Comparison of ENCODE assay signal across 12 cellular contexts in genomic region chr16:57688987-57689771, GRCh38. TPM values are rescaled to one million over a fixed set of nuclear protein-coding genes. Genes with fewer than 3 reads are reported as not detected.
DNase-seq lines count a peak whose midpoint lies in the region; ATAC-seq, FAIRE-seq and TF ChIP-seq lines count a peak whose summit lies in the region.
"Had no signal": no experiment of that assay in that cellular context is flagged by ENCODE, and none has a peak within 500 bp of the region (broad histone marks: within the 10 kb centered on the region; RNA-seq: fewer than 3 reads in every experiment).

No MANE protein-coding gene starts in this region.

- H3K4me3 Mint-ChIP-seq in activated CD4-positive, alpha-beta T cell treated with anti-CD3 and anti-CD28 coated beads, Interleukin-2, amount 10 ng/mL, durations not matched to agents 24 days and 14 days, result peak overlapping the region; percentile 63
- H3K4me3 Mint-ChIP-seq in IgD-negative memory B cell, result peak overlapping the region in 1 of 4 donors; percentile 84
- H3K4me3 Mint-ChIP-seq in stimulated activated memory B cell treated with anti-CD40 and anti-IgM and Interleukin-4, amounts not matched to agents 10 μg/mL and 1 μg/mL and 100 μg/mL, for 72 hours, result no peak overlapping the region

- no peak overlapping the region for H2AK5ac ChIP-seq in H1 (ENCODE audit: low read depth, low read length)

- H3K4me1 ChIP-seq in H1 (replicated peaks in 1 of 4; ENCODE audit: control insufficient read depth in 3 of 4, insufficient read depth in 4 of 4, low read length in 3 of 4), result peaks cover 0 to 7% (median under 1%) of the 10 kb centered on the region in 4 experiments; a peak in 1 of 7 replicates
- H3K4me1 ChIP-seq: suprapubic skin had no signal

- CTCF ChIA-PET in H1 (lab: Charles Lee; ENCODE audit: partially characterized antibody), result interaction anchor here (0.8 to 1.7 kb wide), 4 partner anchors 14 to 113 kb away, joined by 3 to 6 read pairs (median 4); no protein-coding TSS in a partner anchor

- no peak overlapping the region for H2AFZ ChIP-seq in H1 (ENCODE audit: low read length)

- H3K4me2 ChIP-seq in H1 (ENCODE audit: insufficient read depth in 1 of 2, low read depth in 2 of 2, low read length in 2 of 2), result no peak overlapping the region

- no peaks in the 10 kb centered on the region for H3K36me3 Mint-ChIP-seq in activated CD4-positive, alpha-beta T cell treated with anti-CD3 and anti-CD28 coated beads, Interleukin-2, amount 10 ng/mL, durations not matched to agents 24 days and 14 days (ENCODE audit: low read depth)
- peaks cover 2% of the 10 kb centered on the region for H3K36me3 Mint-ChIP-seq in IgD-negative memory B cell
- no peaks in the 10 kb centered on the region for H3K36me3 Mint-ChIP-seq in stimulated activated memory B cell treated with anti-CD40 and anti-IgM and Interleukin-4, amounts not matched to agents 10 μg/mL and 1 μg/mL and 100 μg/mL, for 72 hours

- H4K8ac ChIP-seq in H1 (ENCODE audit: extremely low read depth, insufficient read depth, low read length), result no peak overlapping the region; the same call in 1 of the 2 replicates

- H3K27me3 ChIP-seq in H1 (replicated peaks in 1 of 4; ENCODE audit: control insufficient read depth in 3 of 4, extremely low read depth in 1 of 4, insufficient read depth in 3 of 4, low read length in 3 of 4), result no peaks in the 10 kb centered on the region
- H3K27me3 ChIP-seq: suprapubic skin had no signal

- no peak for DNase-seq in activated CD4-positive, alpha-beta T cell treated with anti-CD3 and anti-CD28 coated beads, Interleukin-2, amount 10 ng/mL, durations not matched to agents 24 days and 14 days
- no peak for DNase-seq in activated CD4-positive, alpha-beta T cell treated with anti-CD3 and anti-CD28 coated beads for 4 hours
- DNase-seq in H1 (ENCODE audit: low read depth in 1 of 2, low spot score in 2 of 2) (no peak), NCI-H2107 (lab: John Stamatoyannopoulos, UW) (no peak), NCI-H2196 treated with DMSO at 0.1 percent for 48 hours (lab: John Stamatoyannopoulos, UW; ENCODE audit: unreplicated experiment) (no peak), NAMALWA (ENCODE audit: low spot score) (no peak)

- no peak for TF ChIP-seq CTCF in H1 (IDR thresholded peaks at IDR 0.05; ENCODE audit: control extremely low read depth in 1 of 3, insufficient read depth in 1 of 3, low read depth in 1 of 3, low read length in 3 of 3)

- no peaks in the 10 kb centered on the region for H3K36me3 ChIP-seq in H1 (ENCODE audit: control insufficient read depth in 2 of 4, insufficient read depth in 4 of 4, low read length in 3 of 4)
- H3K36me3 ChIP-seq: suprapubic skin had no signal

- peak overlapping the region; percentile 79 for H3K27ac Mint-ChIP-seq in activated CD4-positive, alpha-beta T cell treated with anti-CD3 and anti-CD28 coated beads, Interleukin-2, amount 10 ng/mL, durations not matched to agents 24 days and 14 days
- H3K27ac Mint-ChIP-seq in IgD-negative memory B cell, result peak overlapping the region; percentile 15 to 94 (median 67)
- H3K27ac Mint-ChIP-seq in stimulated activated memory B cell treated with anti-CD40 and anti-IgM and Interleukin-4, amounts not matched to agents 10 μg/mL and 1 μg/mL and 100 μg/mL, for 72 hours, result peak overlapping the region; percentile 17

- no peak overlapping the region for H2BK12ac ChIP-seq in H1 (ENCODE audit: low read depth, low read length)

- no peaks in the 10 kb centered on the region for H3K9me3 ChIP-seq in H1 (ENCODE audit: insufficient read depth in 2 of 2, low read depth in 1 of 2, low read length in 1 of 2)
- H3K9me3 ChIP-seq: suprapubic skin had no signal

- H3K9me3 Mint-ChIP-seq in activated CD4-positive, alpha-beta T cell treated with anti-CD3 and anti-CD28 coated beads, Interleukin-2, amount 10 ng/mL, durations not matched to agents 24 days and 14 days, result no peaks in the 10 kb centered on the region
- H3K9me3 Mint-ChIP-seq in IgD-negative memory B cell, result no peaks in the 10 kb centered on the region
- no peaks in the 10 kb centered on the region for H3K9me3 Mint-ChIP-seq in stimulated activated memory B cell treated with anti-CD40 and anti-IgM and Interleukin-4, amounts not matched to agents 10 μg/mL and 1 μg/mL and 100 μg/mL, for 72 hours

- H3K4ac ChIP-seq in H1 (replicated peaks; ENCODE audit: insufficient read length, low read depth, low read length), result no peak overlapping the region

- H4K5ac ChIP-seq in H1 (ENCODE audit: insufficient read length, low read depth, low read length), result no peak overlapping the region

- no peak for TF ChIP-seq POLR2A in H1 (IDR thresholded peaks at IDR 0.05; ENCODE audit: control extremely low read depth in 1 of 2, low read depth in 2 of 2, low read length in 2 of 2)

- no peak overlapping the region for H2BK120ac ChIP-seq in H1 (replicated peaks; ENCODE audit: low read depth, low read length)

- no peak overlapping the region for H2BK15ac ChIP-seq in H1 (ENCODE audit: low read length)

- no peak overlapping the region for H3K23ac ChIP-seq in H1 (ENCODE audit: insufficient read length)

- no peak overlapping the region for H4K91ac ChIP-seq in H1 (replicated peaks; ENCODE audit: insufficient read length, low read length)

- H2BK20ac ChIP-seq in H1 (ENCODE audit: low read length), result no peak overlapping the region

- TF ChIP-seq EP300 in H1 (IDR thresholded peaks at IDR 0.05; ENCODE audit: borderline replicate concordance in 1 of 2, low read depth in 2 of 2, low read length in 2 of 2), result no peak

- no peaks in the 10 kb centered on the region for H4K20me1 ChIP-seq in H1 (replicated peaks in 1 of 2; ENCODE audit: control insufficient read depth in 1 of 2, insufficient read depth in 2 of 2, low read length in 2 of 2)

- peaks cover 9% of the 10 kb centered on the region for H3K27me3 Mint-ChIP-seq in activated CD4-positive, alpha-beta T cell treated with anti-CD3 and anti-CD28 coated beads, Interleukin-2, amount 10 ng/mL, durations not matched to agents 24 days and 14 days
- peaks cover 1% of the 10 kb centered on the region for H3K27me3 Mint-ChIP-seq in IgD-negative memory B cell
- H3K27me3 Mint-ChIP-seq in stimulated activated memory B cell treated with anti-CD40 and anti-IgM and Interleukin-4, amounts not matched to agents 10 μg/mL and 1 μg/mL and 100 μg/mL, for 72 hours, result no peaks in the 10 kb centered on the region

- no peaks in the 10 kb centered on the region for H3K23me2 ChIP-seq in H1 (ENCODE audit: low read depth, low read length)

- no peak overlapping the region for H3K27ac ChIP-seq in H1 (ENCODE audit: low read depth, low read length)
- H3K27ac ChIP-seq: suprapubic skin, VCaP had no signal

- ATAC-seq in stimulated activated memory B cell treated with anti-CD40 and anti-IgM and Interleukin-4, amounts not matched to agents 10 μg/mL and 1 μg/mL and 100 μg/mL, for 72 hours, result peak; percentile 14

- no peak overlapping the region for H3K56ac ChIP-seq in H1 (replicated peaks; ENCODE audit: insufficient read length, low read depth, low read length)

- H3K4me1 Mint-ChIP-seq in activated CD4-positive, alpha-beta T cell treated with anti-CD3 and anti-CD28 coated beads, Interleukin-2, amount 10 ng/mL, durations not matched to agents 24 days and 14 days, result peaks cover 27% of the 10 kb centered on the region
- H3K4me1 Mint-ChIP-seq in IgD-negative memory B cell, result peaks cover 0 to 11% (median 9%) of the 10 kb centered on the region in 3 donors
- H3K4me1 Mint-ChIP-seq in stimulated activated memory B cell treated with anti-CD40 and anti-IgM and Interleukin-4, amounts not matched to agents 10 μg/mL and 1 μg/mL and 100 μg/mL, for 72 hours, result peaks cover 21% of the 10 kb centered on the region

- peak overlapping the region; percentile 32; the same call in 1 of the 2 replicates for H3K18ac ChIP-seq in H1 (ENCODE audit: extremely low read depth, low read length)

- no peak overlapping the region for H2BK5ac ChIP-seq in H1 (ENCODE audit: low read depth, low read length)

- intact Hi-C loops in activated CD4-positive, alpha-beta T cell treated with anti-CD3 and anti-CD28 coated beads, Interleukin-2, amount 10 ng/mL, durations not matched to agents 24 days and 14 days (cut with micrococcal nuclease), result no loop called here

- H3K9ac ChIP-seq in H1 (replicated peaks in 1 of 4; ENCODE audit: extremely low read depth in 1 of 4, low read depth in 3 of 4, low read length in 3 of 4), result no peak overlapping the region

- H3K79me2 ChIP-seq in H1 (ENCODE audit: control insufficient read depth in 1 of 2, insufficient read depth in 2 of 2, low read length in 2 of 2), result no peaks in the 10 kb centered on the region

- TF ChIP-seq RAD21 in H1 (IDR thresholded peaks at IDR 0.05 in 1 of 2, conservative IDR thresholded peaks at IDR 0.05 in 1 of 2; ENCODE audit: low read depth in 2 of 2, low read length in 2 of 2), result no peak

- no peak for FAIRE-seq in H1 (lab: Jason Lieb, UNC)
- FAIRE-seq: RCC 7860 had no signal

- H3K79me1 ChIP-seq in H1 (ENCODE audit: low read depth, low read length), result no peaks in the 10 kb centered on the region

- POLR2A ChIA-PET in H1 (lab: Charles Lee; ENCODE audit: partially characterized antibody), result interaction anchor here (1.0 to 2.1 kb wide), 3 partner anchors 12 to 45 kb away, joined by 4 to 6 read pairs (median 5); no protein-coding TSS in a partner anchor

- H3K14ac ChIP-seq in H1 (ENCODE audit: insufficient read length), result no peak overlapping the region

- no peak overlapping the region for H3K4me3 ChIP-seq in H1 (ENCODE audit: extremely low read depth in 1 of 4, insufficient read depth in 2 of 4, low read depth in 3 of 4, low read length in 4 of 4)
- H3K4me3 ChIP-seq: suprapubic skin had no signal

- 88% methylated on average over 15 of the region's 15 CpGs; no CpG with 5 or more reads in 1 of the 2 experiments for WGBS in H1 (ENCODE audit: extremely low coverage in 1 of 2, insufficient coverage in 1 of 2, insufficient read length in 1 of 2, insufficient replicate concordance in 2 of 2, low coverage in 1 of 2, low lambda C conversion rate in 2 of 2, missing lambda C conversion rate in 1 of 2), 2 experiments

RNA-seq across cellular contexts. Expression of gene DRC7, which starts 5.4 kb away (rescaled TPM):
- 0.09 TPM in 1 of 2 replicates, not detected in the other for total RNA-seq in activated CD4-positive, alpha-beta T cell treated with anti-CD3 and anti-CD28 coated beads, Interleukin-2, amount 10 ng/mL, durations not matched to agents 24 days and 14 days
- polyA plus RNA-seq in IgD-negative memory B cell (not detected), H1 (2011; rRNA removed) (0.13 and 0.14 TPM in 2 replicates)
- total RNA-seq in H1 (2021; fragmentation: NEBNext Ultra II Directional; extraction: Animal tissue kit (Norgen Biotek cat#: 25700)), result not detected in 2 replicates
- 0.16 TPM for polyA plus RNA-seq in H1 (2011; cell fraction: cytosol; rRNA removed)
- polyA plus RNA-seq in H1 (2011; cell fraction: nucleus; rRNA removed), result 0.27 TPM
- polyA plus RNA-seq in H1 (2012, experiment 1 of 2), result 0.23 to 0.48 TPM (median 0.27 TPM) in 3 of 4 replicates, not detected in the other
- polyA plus RNA-seq in H1 (2012, experiment 2 of 2), result not detected
- polyA plus RNA-seq in H1 (2013, experiment 1 of 2), result 0.06 TPM
- polyA plus RNA-seq in H1 (2013, experiment 2 of 2), result 0.04 TPM
- polyA minus RNA-seq in H1 (2011; rRNA and poly(A)+ RNA removed), result 0.09 TPM in 1 of 2 replicates, not detected in the other
- not detected for polyA minus RNA-seq in H1 (2011; cell fraction: cytosol; rRNA and poly(A)+ RNA removed)
- not detected for polyA minus RNA-seq in H1 (2011; cell fraction: nucleus; rRNA and poly(A)+ RNA removed)
- total RNA-seq: suprapubic skin had no signal

RNA-seq across cellular contexts. Expression of gene ADGRG3, which starts 21.1 kb away (rescaled TPM):
- total RNA-seq in activated CD4-positive, alpha-beta T cell treated with anti-CD3 and anti-CD28 coated beads, Interleukin-2, amount 10 ng/mL, durations not matched to agents 24 days and 14 days, result not detected in 2 replicates
- polyA plus RNA-seq in IgD-negative memory B cell (not detected), H1 (2011; rRNA removed) (0.94 and 0.98 TPM in 2 replicates)
- total RNA-seq in H1 (2021; fragmentation: NEBNext Ultra II Directional; extraction: Animal tissue kit (Norgen Biotek cat#: 25700)), result 0.15 and 0.28 TPM in 2 replicates
- polyA plus RNA-seq in H1 (2011; cell fraction: cytosol; rRNA removed), result 1.00 TPM
- 0.87 TPM for polyA plus RNA-seq in H1 (2011; cell fraction: nucleus; rRNA removed)
- 0.64 to 1.4 TPM (median 0.87 TPM) in 4 replicates for polyA plus RNA-seq in H1 (2012, experiment 1 of 2)
- polyA plus RNA-seq in H1 (2012, experiment 2 of 2), result 0.42 TPM
- 0.20 TPM for polyA plus RNA-seq in H1 (2013, experiment 1 of 2)
- polyA plus RNA-seq in H1 (2013, experiment 2 of 2), result 0.52 TPM
- 0.59 and 0.69 TPM in 2 replicates for polyA minus RNA-seq in H1 (2011; rRNA and poly(A)+ RNA removed)
- not detected for polyA minus RNA-seq in H1 (2011; cell fraction: cytosol; rRNA and poly(A)+ RNA removed)
- 0.60 TPM for polyA minus RNA-seq in H1 (2011; cell fraction: nucleus; rRNA and poly(A)+ RNA removed)
- total RNA-seq: pulmonary artery endothelial cell had no signal

RNA-seq across cellular contexts. Expression of gene KATNB1, which starts 46.4 kb away (rescaled TPM):
- total RNA-seq in activated CD4-positive, alpha-beta T cell treated with anti-CD3 and anti-CD28 coated beads, Interleukin-2, amount 10 ng/mL, durations not matched to agents 24 days and 14 days, result 45.0 and 49.8 TPM in 2 replicates
- polyA plus RNA-seq in IgD-negative memory B cell (16.6 TPM), H1 (2011; rRNA removed) (60.4 and 88.4 TPM in 2 replicates)
- total RNA-seq in H1 (2021; fragmentation: NEBNext Ultra II Directional; extraction: Animal tissue kit (Norgen Biotek cat#: 25700)), result 50.2 and 50.3 TPM in 2 replicates
- polyA plus RNA-seq in H1 (2011; cell fraction: cytosol; rRNA removed), result 55.3 TPM
- polyA plus RNA-seq in H1 (2011; cell fraction: nucleus; rRNA removed), result 166 TPM
- polyA plus RNA-seq in H1 (2012, experiment 1 of 2), result 25.0 to 47.4 TPM (median 43.4 TPM) in 4 replicates
- 48.3 TPM for polyA plus RNA-seq in H1 (2012, experiment 2 of 2)
- polyA plus RNA-seq in H1 (2013, experiment 1 of 2), result 31.0 TPM
- 28.8 TPM for polyA plus RNA-seq in H1 (2013, experiment 2 of 2)
- polyA minus RNA-seq in H1 (2011; rRNA and poly(A)+ RNA removed), result 31.8 and 43.0 TPM in 2 replicates
- polyA minus RNA-seq in H1 (2011; cell fraction: cytosol; rRNA and poly(A)+ RNA removed), result 29.9 TPM
- 42.7 TPM for polyA minus RNA-seq in H1 (2011; cell fraction: nucleus; rRNA and poly(A)+ RNA removed)

Comparison
In these comparisons a context has a peak if more than half of its experiments do, and no peak if none do; other contexts are left out.
1. H3K27ac Mint-ChIP-seq: peak in every context shown above with its lines; median percentile 79 in activated CD4-positive, alpha-beta T cell treated with anti-CD3 and anti-CD28 coated beads, Interleukin-2, amount 10 ng/mL, durations not matched to agents 24 days and 14 days; 67 in IgD-negative memory B cell; 17 in stimulated activated memory B cell treated with anti-CD40 and anti-IgM and Interleukin-4, amounts not matched to agents 10 μg/mL and 1 μg/mL and 100 μg/mL, for 72 hours.